In the genomic region with DNA sequence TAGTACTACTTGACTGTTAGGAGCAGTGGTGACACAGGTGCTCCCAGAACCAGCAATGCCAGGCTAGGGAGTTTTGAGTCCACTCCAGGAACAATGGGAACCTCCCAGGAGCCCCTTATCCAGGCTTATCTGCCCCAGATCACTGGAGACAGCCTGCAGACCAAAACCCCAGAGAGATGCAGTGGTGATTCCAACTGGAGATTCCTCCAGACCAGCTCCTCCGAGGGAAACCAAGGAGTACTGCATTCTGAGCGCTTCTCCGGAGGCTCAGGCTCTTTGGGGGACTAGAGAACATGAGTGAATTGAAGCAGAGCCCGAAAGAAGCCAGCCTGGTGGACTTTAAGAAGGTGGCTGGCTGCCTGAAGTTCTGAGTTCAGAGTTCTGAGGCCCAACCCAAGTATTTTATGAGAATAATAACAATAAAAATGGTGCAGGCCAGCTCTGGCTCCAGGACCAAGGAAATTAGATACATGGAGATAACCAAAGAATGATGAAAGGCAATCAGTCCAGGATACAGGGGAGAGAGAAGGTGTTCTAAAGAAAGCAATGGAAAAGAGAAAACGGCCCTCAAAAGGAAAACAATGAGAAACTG, we compare ENCODE assay signal across 1 cellular context.
TF ChIP-seq lines count a peak whose summit lies in the region.

No MANE protein-coding gene starts in this region.

TF ChIP-seq in HCT116, 20 proteins besides CTCF, POLR2A, EP300 and RAD21 (continued from another document):
- TF ChIP-seq, protein P1, sequence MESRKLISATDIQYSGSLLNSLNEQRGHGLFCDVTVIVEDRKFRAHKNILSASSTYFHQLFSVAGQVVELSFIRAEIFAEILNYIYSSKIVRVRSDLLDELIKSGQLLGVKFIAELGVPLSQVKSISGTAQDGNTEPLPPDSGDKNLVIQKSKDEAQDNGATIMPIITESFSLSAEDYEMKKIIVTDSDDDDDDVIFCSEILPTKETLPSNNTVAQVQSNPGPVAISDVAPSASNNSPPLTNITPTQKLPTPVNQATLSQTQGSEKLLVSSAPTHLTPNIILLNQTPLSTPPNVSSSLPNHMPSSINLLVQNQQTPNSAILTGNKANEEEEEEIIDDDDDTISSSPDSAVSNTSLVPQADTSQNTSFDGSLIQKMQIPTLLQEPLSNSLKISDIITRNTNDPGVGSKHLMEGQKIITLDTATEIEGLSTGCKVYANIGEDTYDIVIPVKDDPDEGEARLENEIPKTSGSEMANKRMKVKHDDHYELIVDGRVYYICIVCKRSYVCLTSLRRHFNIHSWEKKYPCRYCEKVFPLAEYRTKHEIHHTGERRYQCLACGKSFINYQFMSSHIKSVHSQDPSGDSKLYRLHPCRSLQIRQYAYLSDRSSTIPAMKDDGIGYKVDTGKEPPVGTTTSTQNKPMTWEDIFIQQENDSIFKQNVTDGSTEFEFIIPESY (IDR thresholded peaks at IDR 0.05; ENCODE audit: extremely low read depth, insufficient replicate concordance, low read length): no peak
- no peak for TF ChIP-seq EZH2 (IDR thresholded peaks at IDR 0.05)
- TF ChIP-seq POLR2AphosphoS5 (IDR thresholded peaks at IDR 0.05; ENCODE audit: low read depth, low read length): no peak
